ENCODE assay signal across 8 cellular contexts in the genomic region with DNA sequence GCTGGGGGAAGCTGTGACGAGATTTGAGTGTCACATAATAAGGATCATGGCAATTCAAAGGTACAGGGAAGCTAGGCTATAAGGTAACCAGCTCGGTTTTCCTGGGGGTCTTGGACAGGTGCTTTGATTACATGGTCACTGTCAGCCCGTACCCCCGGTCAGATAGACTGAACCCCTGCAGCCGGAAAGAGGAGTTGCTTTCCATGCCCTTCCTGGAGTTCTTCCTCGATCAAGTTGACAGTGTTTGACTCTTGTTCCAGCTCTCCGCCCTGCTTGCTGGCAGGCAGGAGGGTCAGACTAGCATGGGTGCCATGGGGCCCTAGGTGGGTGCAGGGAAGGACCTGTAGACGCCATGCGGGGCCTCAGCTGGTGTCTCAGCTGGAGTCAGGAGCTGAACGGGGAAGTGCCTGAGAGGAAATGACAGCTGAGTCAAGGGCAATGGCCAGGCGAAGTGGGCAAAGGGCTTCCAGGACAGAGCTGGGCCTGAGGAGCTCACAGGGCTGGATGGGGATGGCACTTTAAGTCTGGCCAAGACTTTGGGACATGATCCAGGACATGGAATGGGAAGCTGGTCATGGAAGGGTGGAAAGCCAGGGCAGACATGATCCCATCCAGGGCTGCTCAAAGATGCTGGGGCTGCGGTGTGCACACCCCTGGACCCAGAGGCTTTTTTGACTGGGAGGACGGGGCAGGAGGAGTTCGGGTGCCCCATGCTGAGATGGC. TPM values are rescaled to one million over a fixed set of nuclear protein-coding genes. Genes with fewer than 3 reads are reported as not detected.
DNase-seq lines count a peak whose midpoint lies in the region; ATAC-seq and TF ChIP-seq lines count a peak whose summit lies in the region.

No MANE protein-coding gene starts in this region.

- no peaks in the 10 kb centered on the region for H4K20me1 ChIP-seq in Karpas-422 (ENCODE audit: insufficient read depth, low read depth, low read length)

- no peaks in the 10 kb centered on the region for H3K9me3 Mint-ChIP-seq in nephron

- H3K36me3 Mint-ChIP-seq in nephron (ENCODE audit: low read depth): no peaks in the 10 kb centered on the region

- peak overlapping the region; percentile 76 for H3K4me2 ChIP-seq in Karpas-422 (ENCODE audit: low read depth, low read length, poor library complexity, severe bottlenecking)

- no peaks in the 10 kb centered on the region for H3K27me3 Mint-ChIP-seq in nephron (ENCODE audit: low read depth)

- H3K4me3 ChIP-seq in Karpas-422 (ENCODE audit: low read length): peak overlapping the region; percentile 73; the same call in 1 of the 2 replicates

- peak overlapping the region; percentile 99 to 100 (median 100) for H3K27ac Mint-ChIP-seq in nephron

- no peaks in the 10 kb centered on the region for H3K9me2 ChIP-seq in Karpas-422 (replicated peaks; ENCODE audit: insufficient read depth, low read length)

- H2AFZ ChIP-seq in Karpas-422 (ENCODE audit: low read length): no peak overlapping the region

- ATAC-seq in GM18505 (IDR thresholded peaks at IDR 0.05; ENCODE audit: unreplicated experiment) (no peak), GM21515 (IDR thresholded peaks at IDR 0.05; ENCODE audit: unreplicated experiment) (no peak), GM18909 (IDR thresholded peaks at IDR 0.05; ENCODE audit: poor library complexity, unreplicated experiment) (no peak), HG02938 (IDR thresholded peaks at IDR 0.05; ENCODE audit: unreplicated experiment) (no peak)

- H3K9ac ChIP-seq in Karpas-422 (ENCODE audit: low read length): peak overlapping the region; percentile 97

- peaks cover 8% of the 10 kb centered on the region for H3K79me2 ChIP-seq in Karpas-422 (ENCODE audit: low read length)

- peaks cover 32% of the 10 kb centered on the region for H3K4me1 Mint-ChIP-seq in nephron

- no peak for DNase-seq in Karpas-422

- no peaks in the 10 kb centered on the region for H3K27me3 ChIP-seq in Karpas-422 (ENCODE audit: low read length)

- H3K27ac ChIP-seq in C4-2B (peak overlapping the region; percentile 100), Karpas-422 (ENCODE audit: low read length) (no peak overlapping the region), cingulate gyrus (ENCODE audit: low read depth, low read length) (peak overlapping the region; percentile 84)

- TF ChIP-seq CTCF in C4-2B (conservative IDR thresholded peaks at IDR 0.05) (no peak), nephron (IDR thresholded peaks at IDR 0.05; ENCODE audit: unreplicated experiment in 3 of 3) (no peak)

- H3K4me1 ChIP-seq in Karpas-422 (ENCODE audit: low read length): peaks cover 15% of the 10 kb centered on the region

- H3K36me3 ChIP-seq in Karpas-422 (ENCODE audit: insufficient read depth, low read length): no peaks in the 10 kb centered on the region

- H3K9me3 ChIP-seq in Karpas-422 (ENCODE audit: low read length): no peaks in the 10 kb centered on the region

- no peak for TF ChIP-seq POLR2A in GM18505 (IDR thresholded peaks at IDR 0.05; ENCODE audit: borderline replicate concordance, extremely low read depth, insufficient read depth, insufficient read length)

- peak overlapping the region; percentile 91 to 98 (median 92) for H3K4me3 Mint-ChIP-seq in nephron

RNA-seq across cellular contexts. Expression of a gene that starts 1.6 kb away (rescaled TPM):
- total RNA-seq in Karpas-422 (2014; rRNA removed; shearing (Covaris generic); ENCODE audit: low replicate concordance): 1.5 and 3.9 TPM in 2 replicates

RNA-seq across cellular contexts. Expression of a gene that starts 2.5 kb away (rescaled TPM):
- 16.8 and 29.4 TPM in 2 replicates for total RNA-seq in Karpas-422 (2014; rRNA removed; shearing (Covaris generic); ENCODE audit: low replicate concordance)

RNA-seq across cellular contexts. Expression of a gene that starts 29.7 kb away (rescaled TPM):
- total RNA-seq in Karpas-422 (2014; rRNA removed; shearing (Covaris generic); ENCODE audit: low replicate concordance): 0.22 and 0.26 TPM in 2 replicates

RNA-seq across cellular contexts. Expression of a gene that starts 39.3 kb away (rescaled TPM):
- total RNA-seq in Karpas-422 (2014; rRNA removed; shearing (Covaris generic); ENCODE audit: low replicate concordance): 103 and 144 TPM in 2 replicates

RNA-seq across cellular contexts. Expression of a gene that starts 45.5 kb away (rescaled TPM):
- 76.0 and 131 TPM in 2 replicates for total RNA-seq in Karpas-422 (2014; rRNA removed; shearing (Covaris generic); ENCODE audit: low replicate concordance)
